In the genomic region with DNA sequence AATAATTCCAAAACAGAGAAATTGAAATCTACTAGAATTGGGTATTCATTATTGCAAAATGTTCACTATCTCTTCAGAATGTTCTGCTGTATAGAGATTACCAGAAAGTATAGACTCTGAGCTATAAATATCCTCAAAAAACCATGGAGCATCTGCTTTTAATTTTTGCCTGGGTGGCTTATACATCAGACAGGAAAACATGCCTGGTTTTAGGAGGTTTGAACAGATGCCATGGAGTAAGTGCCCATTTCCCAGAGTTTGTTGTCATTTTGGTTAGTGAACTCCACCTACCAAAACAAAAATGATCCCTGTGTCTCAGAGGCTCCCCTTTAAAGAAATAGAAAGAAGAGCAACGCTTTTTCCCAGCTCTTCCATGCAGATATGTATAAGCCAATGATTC, we compare ENCODE assay signal across 17 cellular contexts.
DNase-seq lines count a peak whose midpoint lies in the region; ATAC-seq and TF ChIP-seq lines count a peak whose summit lies in the region.
"Had no signal": no experiment of that assay in that cellular context is flagged by ENCODE, and none has a peak within 500 bp of the region (broad histone marks: within the 10 kb centered on the region; RNA-seq: fewer than 3 reads in every experiment).

No MANE protein-coding gene starts in this region.

- no peaks in the 10 kb centered on the region for H3K27me3 ChIP-seq in A673 (replicated peaks; ENCODE audit: insufficient read depth, low read depth, low read length, poor library complexity)
- H3K27me3 ChIP-seq: SJSA1 had no signal

- H3K27ac Mint-ChIP-seq in WTC11 = no peak overlapping the region
- H3K27ac Mint-ChIP-seq: H9 had no signal

- CTCF ChIA-PET in A673 (lab: Charles Lee) (no interaction called here), WTC11 (lab: Charles Lee) (no interaction called here)

- in situ Hi-C loops in astrocyte of the spinal cord (cut with HindIII; ENCODE audit: low sequenced_read_pairs) = no loop called here

- no peak overlapping the region for H3K4me3 ChIP-seq in A673 (ENCODE audit: low read depth, low read length, poor library complexity, severe bottlenecking)
- no peak overlapping the region for H3K4me3 ChIP-seq in HFF-Myc (replicated peaks; ENCODE audit: low read depth, low read length)
- H3K4me3 ChIP-seq in astrocyte of the spinal cord (ENCODE audit: low read depth, low read length) = no peak overlapping the region
- H3K4me3 ChIP-seq: K562, SJSA1 had no signal

- no peak for ATAC-seq in stimulated activated naive CD8-positive, alpha-beta T cell treated with anti-CD3 and anti-CD28 coated beads, Interleukin-15, Interleukin-2, amounts not matched to agents 100 U/mL and 50 U/mL, for 24 hours
- ATAC-seq in GM18861 (IDR thresholded peaks at IDR 0.05; ENCODE audit: unreplicated experiment) (no peak), WTC11 (no peak), sciatic nerve (no peak)
- ATAC-seq: K562, PC-3 had no signal

- H3K9me3 Mint-ChIP-seq in WTC11 = peaks cover 6% of the 10 kb centered on the region
- H3K9me3 Mint-ChIP-seq: H9 had no signal

- peak; percentile 37 for DNase-seq in A673 (ENCODE audit: low spot score)
- DNase-seq in HFF-Myc (ENCODE audit: extremely low read depth, low read depth) = peak; percentile 40
- DNase-seq in astrocyte of the spinal cord (ENCODE audit: low read depth, low spot score) = peak; percentile 37
- DNase-seq in fibroblast of the conjunctiva (ENCODE audit: low read depth) = peak; percentile 10
- no peak for DNase-seq in stimulated activated naive CD8-positive, alpha-beta T cell treated with anti-CD3 and anti-CD28 coated beads, Interleukin-15, Interleukin-2, amounts not matched to agents 100 U/mL and 50 U/mL, for 24 hours
- no peak for DNase-seq in WTC11 (ENCODE audit: low spot score)
- DNase-seq in sciatic nerve (ENCODE audit: low spot score) = no peak
- DNase-seq: 8988T, C1 segment of cervical spinal cord, H9, NCI-H2029 treated with DMSO at 0.1 percent for 48 hours, NCI-H510A, NCI-H774, PC-3 had no signal

- peaks cover 35% of the 10 kb centered on the region for H3K4me1 Mint-ChIP-seq in WTC11

- TF ChIP-seq CTCF in A673 (conservative IDR thresholded peaks at IDR 0.05; ENCODE audit: low read depth, low read length) (no peak), HFF-Myc (IDR thresholded peaks at IDR 0.05; ENCODE audit: low read depth, low read length, missing control alignments) (no peak), astrocyte of the spinal cord (IDR thresholded peaks at IDR 0.05; ENCODE audit: low read depth, low read length) (no peak), WTC11 (IDR thresholded peaks at IDR 0.05) (no peak)

- H3K36me3 Mint-ChIP-seq in WTC11 = peaks cover 5% of the 10 kb centered on the region; the same call in 1 of the 2 replicates

- no TSS peak for BruUV-seq in A673 (replicated peaks; lab: Mats Ljungman, UMichigan)

- H3K4me1 ChIP-seq in A673 (ENCODE audit: insufficient read depth, low read length, poor library complexity, severe bottlenecking) = peaks cover 7% of the 10 kb centered on the region

- no peak overlapping the region for H3K4me3 Mint-ChIP-seq in WTC11
- H3K4me3 Mint-ChIP-seq: H9 had no signal

- POLR2A ChIA-PET in A673 (lab: Charles Lee; ENCODE audit: low non-redundant PET) = no interaction called here
- POLR2A ChIA-PET in WTC11 (lab: Charles Lee) = no interaction called here

- intact Hi-C loops in A673 (cut with micrococcal nuclease; ENCODE audit: unreplicated experiment) = no loop called here
- intact Hi-C loops in sciatic nerve (cut with DNase I) = no loop called here

- H3K27ac ChIP-seq in A673 (ENCODE audit: low read depth, low read length, poor library complexity, severe bottlenecking) = no peak overlapping the region
- H3K27ac ChIP-seq: SJSA1 had no signal

- no peaks in the 10 kb centered on the region for H3K27me3 Mint-ChIP-seq in WTC11 (ENCODE audit: low read depth)

- H3K36me3 ChIP-seq in A673 (ENCODE audit: insufficient read depth, low read length, poor library complexity, severe bottlenecking) = no peaks in the 10 kb centered on the region
- H3K36me3 ChIP-seq: SJSA1 had no signal

- H3K9me3 ChIP-seq in A673 (ENCODE audit: low read depth, low read length, poor library complexity, severe bottlenecking) = no peaks in the 10 kb centered on the region
- H3K9me3 ChIP-seq: SJSA1 had no signal

TF ChIP-seq in WTC11, 78 proteins besides CTCF, POLR2A, EP300 and RAD21 (continues in another document):
- TF ChIP-seq, protein P1, sequence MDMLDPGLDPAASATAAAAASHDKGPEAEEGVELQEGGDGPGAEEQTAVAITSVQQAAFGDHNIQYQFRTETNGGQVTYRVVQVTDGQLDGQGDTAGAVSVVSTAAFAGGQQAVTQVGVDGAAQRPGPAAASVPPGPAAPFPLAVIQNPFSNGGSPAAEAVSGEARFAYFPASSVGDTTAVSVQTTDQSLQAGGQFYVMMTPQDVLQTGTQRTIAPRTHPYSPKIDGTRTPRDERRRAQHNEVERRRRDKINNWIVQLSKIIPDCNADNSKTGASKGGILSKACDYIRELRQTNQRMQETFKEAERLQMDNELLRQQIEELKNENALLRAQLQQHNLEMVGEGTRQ (CRISPR knock-in tag; IDR thresholded peaks at IDR 0.05) = no peak
- TF ChIP-seq SMAD4 (CRISPR knock-in tag; IDR thresholded peaks at IDR 0.05) (no peak), ZNF396 (CRISPR knock-in tag; IDR thresholded peaks at IDR 0.05; ENCODE audit: borderline replicate concordance) (no peak), TEAD1 (CRISPR knock-in tag; IDR thresholded peaks at IDR 0.05) (no peak), ATF6 (CRISPR knock-in tag; IDR thresholded peaks at IDR 0.05) (no peak), RORB (CRISPR knock-in tag; IDR thresholded peaks at IDR 0.05) (no peak), AR (CRISPR knock-in tag; IDR thresholded peaks at IDR 0.05) (no peak)
- TF ChIP-seq, protein P2, sequence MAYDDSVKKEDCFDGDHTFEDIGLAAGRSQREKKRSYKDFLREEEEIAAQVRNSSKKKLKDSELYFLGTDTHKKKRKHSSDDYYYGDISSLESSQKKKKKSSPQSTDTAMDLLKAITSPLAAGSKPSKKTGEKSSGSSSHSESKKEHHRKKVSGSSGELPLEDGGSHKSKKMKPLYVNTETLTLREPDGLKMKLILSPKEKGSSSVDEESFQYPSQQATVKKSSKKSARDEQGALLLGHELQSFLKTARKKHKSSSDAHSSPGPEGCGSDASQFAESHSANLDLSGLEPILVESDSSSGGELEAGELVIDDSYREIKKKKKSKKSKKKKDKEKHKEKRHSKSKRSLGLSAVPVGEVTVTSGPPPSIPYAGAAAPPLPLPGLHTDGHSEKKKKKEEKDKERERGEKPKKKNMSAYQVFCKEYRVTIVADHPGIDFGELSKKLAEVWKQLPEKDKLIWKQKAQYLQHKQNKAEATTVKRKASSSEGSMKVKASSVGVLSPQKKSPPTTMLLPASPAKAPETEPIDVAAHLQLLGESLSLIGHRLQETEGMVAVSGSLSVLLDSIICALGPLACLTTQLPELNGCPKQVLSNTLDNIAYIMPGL (CRISPR knock-in tag; IDR thresholded peaks at IDR 0.05) = no peak
- TF ChIP-seq, protein P3, sequence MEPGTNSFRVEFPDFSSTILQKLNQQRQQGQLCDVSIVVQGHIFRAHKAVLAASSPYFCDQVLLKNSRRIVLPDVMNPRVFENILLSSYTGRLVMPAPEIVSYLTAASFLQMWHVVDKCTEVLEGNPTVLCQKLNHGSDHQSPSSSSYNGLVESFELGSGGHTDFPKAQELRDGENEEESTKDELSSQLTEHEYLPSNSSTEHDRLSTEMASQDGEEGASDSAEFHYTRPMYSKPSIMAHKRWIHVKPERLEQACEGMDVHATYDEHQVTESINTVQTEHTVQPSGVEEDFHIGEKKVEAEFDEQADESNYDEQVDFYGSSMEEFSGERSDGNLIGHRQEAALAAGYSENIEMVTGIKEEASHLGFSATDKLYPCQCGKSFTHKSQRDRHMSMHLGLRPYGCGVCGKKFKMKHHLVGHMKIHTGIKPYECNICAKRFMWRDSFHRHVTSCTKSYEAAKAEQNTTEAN (CRISPR knock-in tag; IDR thresholded peaks at IDR 0.05) = no peak

Comparison
In these comparisons a context has a peak if more than half of its experiments do, and no peak if none do; other contexts are left out.
1. DNase-seq: peak in A673 (single experiment), HFF-Myc (single experiment), astrocyte of the spinal cord (single experiment) and fibroblast of the conjunctiva (single experiment); none in stimulated activated naive CD8-positive, alpha-beta T cell treated with anti-CD3 and anti-CD28 coated beads, Interleukin-15, Interleukin-2, amounts not matched to agents 100 U/mL and 50 U/mL, for 24 hours (single experiment), WTC11 (single experiment) and sciatic nerve (single experiment).